In genomic region chr15:24944939-24945338, GRCh38 we compare ENCODE assay signal across 1 cellular context.
TF ChIP-seq lines count a peak whose summit lies in the region.

No MANE protein-coding gene starts in this region.

TF ChIP-seq in IMR-90, 13 proteins besides CTCF, POLR2A, EP300 and RAD21 (continued from another document):
- TF ChIP-seq ELK1 (IDR thresholded peaks at IDR 0.05; ENCODE audit: borderline replicate concordance, low read depth, low read length) (no peak), FOS (IDR thresholded peaks at IDR 0.05; ENCODE audit: low read depth, low read length) (no peak), RCOR1 (IDR thresholded peaks at IDR 0.05; ENCODE audit: insufficient replicate concordance, low read length) (no peak), MAFK (IDR thresholded peaks at IDR 0.05; ENCODE audit: low read depth, low read length) (no peak), CHD1 (IDR thresholded peaks at IDR 0.05; ENCODE audit: low read depth, low read length) (no peak), SMC3 (IDR thresholded peaks at IDR 0.05; ENCODE audit: low read depth, low read length) (no peak), RFX5 (IDR thresholded peaks at IDR 0.05; ENCODE audit: low read depth, low read length) (no peak)
